26 cellular contexts compared by ENCODE assay signal in the genomic region with DNA sequence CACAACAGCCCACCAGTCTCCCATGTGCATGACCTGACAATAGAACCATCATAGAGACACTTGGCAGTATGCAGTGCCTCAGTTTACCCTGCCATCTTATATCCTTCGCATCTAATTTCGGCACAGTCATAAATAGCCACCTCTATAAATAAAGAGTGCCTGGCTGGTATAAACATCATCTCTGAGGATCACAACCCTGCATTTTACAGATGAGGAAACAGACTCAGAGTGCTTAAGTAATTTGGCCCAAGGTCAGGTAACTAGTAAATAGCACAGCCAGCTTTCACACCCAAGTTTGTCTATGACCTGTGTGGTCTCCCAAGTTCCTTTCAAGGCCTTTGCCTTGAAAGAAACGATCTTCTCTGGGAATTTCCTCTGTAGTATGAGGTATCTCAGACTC.
"Had no signal": no experiment of that assay in that cellular context is flagged by ENCODE, and none has a peak within 500 bp of the region (broad histone marks: within the 10 kb centered on the region; RNA-seq: fewer than 3 reads in every experiment).

No MANE protein-coding gene starts in this region.

- H3K27ac ChIP-seq: brain microvascular endothelial cell, epithelial cell of prostate, foreskin keratinocyte, gastroesophageal sphincter had no signal

- H3K4me3 ChIP-seq: gastroesophageal sphincter had no signal

- H3K27me3 ChIP-seq: brain microvascular endothelial cell, foreskin keratinocyte, gastroesophageal sphincter had no signal

- H3K27me3 Mint-ChIP-seq: activated CD4-positive, alpha-beta memory T cell treated with anti-CD3 and anti-CD28 coated beads for 36 hours; activated CD4-positive, alpha-beta T cell treated with anti-CD3 and anti-CD28 coated beads for 36 hours; activated CD4-positive, alpha-beta T cell treated with anti-CD3 and anti-CD28 coated beads, Interleukin-2, amount 10 ng/mL, durations not matched to agents 24 days and 14 days; activated naive CD8-positive, alpha-beta T cell; activated T-helper 17 cell treated with anti-CD3 and anti-CD28 coated beads, Interleukin-2, amount 50 U/mL, for 72 hours; T-helper 17 cell had no signal

- H3K9me3 Mint-ChIP-seq: activated CD4-positive, alpha-beta memory T cell treated with anti-CD3 and anti-CD28 coated beads for 36 hours; activated CD4-positive, alpha-beta T cell treated with anti-CD3 and anti-CD28 coated beads, Interleukin-2, amount 10 ng/mL, durations not matched to agents 24 days and 14 days; activated T-cell treated with anti-CD3 and anti-CD28 coated beads, Interleukin-2, amount 50 U/mL, for 4 hours; activated T-helper 17 cell treated with anti-CD3 and anti-CD28 coated beads, Interleukin-2, amount 50 U/mL, for 72 hours; T-helper 2 cell treated with Interferon-gamma antibody and Interleukin-4, amounts not matched to agents 5 μg/mL and 100 μg/mL, for 36 hours had no signal

- H3K4me1 Mint-ChIP-seq: activated CD4-positive, alpha-beta T cell treated with anti-CD3 and anti-CD28 coated beads for 36 hours; activated CD4-positive, alpha-beta T cell treated with anti-CD3 and anti-CD28 coated beads, Interleukin-2, amount 10 ng/mL, durations not matched to agents 24 days and 14 days; activated T-helper 17 cell treated with anti-CD3 and anti-CD28 coated beads, Interleukin-2, amount 50 U/mL, for 72 hours; T-helper 17 cell had no signal

- H3K4me3 Mint-ChIP-seq: activated CD4-positive, alpha-beta memory T cell treated with anti-CD3 and anti-CD28 coated beads for 36 hours; activated CD4-positive, alpha-beta T cell treated with anti-CD3 and anti-CD28 coated beads for 36 hours; activated CD4-positive, alpha-beta T cell treated with anti-CD3 and anti-CD28 coated beads, Interleukin-2, amount 10 ng/mL, durations not matched to agents 24 days and 14 days; activated CD8-positive, alpha-beta T cell treated with anti-CD3 and anti-CD28 coated beads, Interleukin-2, amount 10 ng/mL, durations not matched to agents 7 days and 5 days; activated naive CD8-positive, alpha-beta T cell; activated T-cell treated with anti-CD3 and anti-CD28 coated beads, Interleukin-2, amount 50 U/mL, for 4 hours; activated T-helper 17 cell treated with anti-CD3 and anti-CD28 coated beads, Interleukin-2, amount 50 U/mL, for 72 hours; T-helper 17 cell; T-helper 2 cell treated with Interferon-gamma antibody and Interleukin-4, amounts not matched to agents 5 μg/mL and 100 μg/mL, for 36 hours had no signal

- H3K4me1 ChIP-seq: foreskin keratinocyte had no signal

- H3K27ac Mint-ChIP-seq: activated CD4-positive, alpha-beta memory T cell treated with anti-CD3 and anti-CD28 coated beads for 36 hours; activated CD4-positive, alpha-beta T cell treated with anti-CD3 and anti-CD28 coated beads for 36 hours; activated CD4-positive, alpha-beta T cell treated with anti-CD3 and anti-CD28 coated beads, Interleukin-2, amount 10 ng/mL, durations not matched to agents 24 days and 14 days; activated CD8-positive, alpha-beta T cell treated with anti-CD3 and anti-CD28 coated beads, Interleukin-2, amount 10 ng/mL, durations not matched to agents 7 days and 5 days; activated naive CD8-positive, alpha-beta T cell; T-helper 17 cell; T-helper 2 cell treated with Interferon-gamma antibody and Interleukin-4, amounts not matched to agents 5 μg/mL and 100 μg/mL, for 36 hours had no signal

- H3K36me3 ChIP-seq: brain microvascular endothelial cell had no signal

- DNase-seq: activated CD4-positive, alpha-beta memory T cell treated with anti-CD3 and anti-CD28 coated beads for 36 hours; activated CD4-positive, alpha-beta T cell treated with anti-CD3 and anti-CD28 coated beads for 36 hours; activated CD4-positive, alpha-beta T cell treated with anti-CD3 and anti-CD28 coated beads, Interleukin-2, amount 10 ng/mL, durations not matched to agents 24 days and 14 days; activated CD4-positive, CD25-positive, alpha-beta regulatory T cell; activated CD4-positive, CD25-positive, alpha-beta regulatory T cell treated with anti-CD3 and anti-CD28 coated beads, Interleukin-2, amount 50 U/mL, for 72 hours; activated CD8-positive, alpha-beta T cell treated with anti-CD3 and anti-CD28 coated beads, Interleukin-2, amount 10 ng/mL, durations not matched to agents 7 days and 5 days; activated effector memory CD4-positive, alpha-beta T cell treated with Interleukin-2 at 50 U/mL for 16 hours; activated gamma-delta T cell treated with Interleukin-2 at 50 U/mL for 16 hours; activated naive CD4-positive, alpha-beta T cell treated with anti-CD3 and anti-CD28 coated beads, Interleukin-2, amount 50 U/mL, for 16 hours; activated naive CD4-positive, alpha-beta T cell treated with Interleukin-2 at 50 U/mL for 16 hours; activated T-cell treated with anti-CD3 and anti-CD28 coated beads, Interleukin-2, amount 50 U/mL, for 4 hours; amniotic stem cell; anterior cingulate cortex; brain microvascular endothelial cell; caudate nucleus; cortex of kidney; effector CD8-positive, alpha-beta T cell; foreskin keratinocyte; T-helper 1 cell; T-helper 17 cell; T1000 had no signal

- H3K9me3 ChIP-seq: gastroesophageal sphincter had no signal
